ENCODE assay signal across 18 cellular contexts in genomic region chr13:19681517-19681916, GRCh38. TPM values are rescaled to one million over a fixed set of nuclear protein-coding genes. Genes with fewer than 3 reads are reported as not detected.
DNase-seq lines count a peak whose midpoint lies in the region; ATAC-seq and TF ChIP-seq lines count a peak whose summit lies in the region.
"Had no signal": no experiment of that assay in that cellular context is flagged by ENCODE, and none has a peak within 500 bp of the region (broad histone marks: within the 10 kb centered on the region; RNA-seq: fewer than 3 reads in every experiment).

No MANE protein-coding gene starts in this region.

- H3K27me3 ChIP-seq in DND-41 (ENCODE audit: insufficient read depth, low read length, poor library complexity) (no peaks in the 10 kb centered on the region), HUES64 (ENCODE audit: insufficient read depth, low read length) (no peaks in the 10 kb centered on the region), mesendoderm (ENCODE audit: insufficient read depth, low read length, poor library complexity) (no peaks in the 10 kb centered on the region)
- H3K27me3 ChIP-seq: adrenal gland, gastrocnemius medialis, right lobe of liver, suprapubic skin had no signal

- no peak for TF ChIP-seq CTCF in DND-41 (IDR thresholded peaks at IDR 0.05; ENCODE audit: borderline replicate concordance, extremely low read depth, low read length, poor library complexity, severe bottlenecking)

- no peak overlapping the region for H3K4me3 Mint-ChIP-seq in activated naive CD8-positive, alpha-beta T cell treated with anti-CD3 and anti-CD28 coated beads for 36 hours
- H3K4me3 Mint-ChIP-seq in effector memory CD8-positive, alpha-beta T cell = no peak overlapping the region
- H3K4me3 Mint-ChIP-seq: B cell, immature natural killer cell, nephron progenitor cell had no signal

- no peak for DNase-seq in DND-41
- DNase-seq in activated naive CD8-positive, alpha-beta T cell treated with anti-CD3 and anti-CD28 coated beads for 36 hours = no peak
- DNase-seq in mesendoderm = peak; percentile 57
- no peak for DNase-seq in germinal center (ENCODE audit: low spot score)
- DNase-seq in effector memory CD8-positive, alpha-beta T cell = no peak
- DNase-seq: adrenal gland; DMS 273 treated with DMSO at 0.1 percent for 48 hours; gastrocnemius medialis; immature natural killer cell; NCI-H510A; nephron progenitor cell; right lobe of liver; stimulated activated CD4-positive, alpha-beta T cell treated with anti-CD3 and anti-CD28 coated beads, Interleukin-1b, Interleukin-23, amount 100 ng/mL, for 48 hours had no signal

- no peak overlapping the region for H4K5ac ChIP-seq in mesendoderm (ENCODE audit: low read length)

- no peak overlapping the region for H3K4me3 ChIP-seq in DND-41 (ENCODE audit: low read depth in 1 of 2, low read length in 2 of 2)
- H3K4me3 ChIP-seq in HUES64 (ENCODE audit: low read length) = peak overlapping the region; percentile 22; the same call in 1 of the 2 replicates
- H3K4me3 ChIP-seq in mesendoderm (ENCODE audit: low read length) = no peak overlapping the region
- H3K4me3 ChIP-seq: adrenal gland, gastrocnemius medialis, right lobe of liver, suprapubic skin had no signal

- H3K4ac ChIP-seq in mesendoderm (ENCODE audit: low read depth, low read length) = no peak overlapping the region

- H4K8ac ChIP-seq in mesendoderm (ENCODE audit: low read depth, low read length) = no peak overlapping the region

- no peak overlapping the region for H2BK5ac ChIP-seq in mesendoderm (ENCODE audit: low read length)

- H3K4me1 Mint-ChIP-seq in activated naive CD8-positive, alpha-beta T cell treated with anti-CD3 and anti-CD28 coated beads for 36 hours = peaks cover 33% of the 10 kb centered on the region
- H3K4me1 Mint-ChIP-seq in effector memory CD8-positive, alpha-beta T cell (ENCODE audit: low read depth in 2 of 2) = peaks cover 6 to 24% of the 10 kb centered on the region in 2 donors
- H3K4me1 Mint-ChIP-seq: B cell, nephron progenitor cell had no signal

- H3K18ac ChIP-seq in mesendoderm (ENCODE audit: low read length) = no peak overlapping the region

- H3K56ac ChIP-seq in mesendoderm (ENCODE audit: low read length) = no peak overlapping the region

- H2BK120ac ChIP-seq in mesendoderm (ENCODE audit: low read depth, low read length) = no peak overlapping the region

- no peak overlapping the region for H3K9ac ChIP-seq in DND-41 (ENCODE audit: low read depth, low read length)
- H3K9ac ChIP-seq in HUES64 (ENCODE audit: low read depth, low read length) = peak overlapping the region; percentile 15; the same call in 1 of the 2 replicates
- no peak overlapping the region for H3K9ac ChIP-seq in mesendoderm (ENCODE audit: low read length)

- H3K23ac ChIP-seq in mesendoderm (ENCODE audit: low read length) = no peak overlapping the region

- peaks cover 15% of the 10 kb centered on the region for H3K79me2 ChIP-seq in DND-41 (ENCODE audit: insufficient read depth, low read length)
- no peaks in the 10 kb centered on the region for H3K79me2 ChIP-seq in mesendoderm (ENCODE audit: control insufficient read depth, insufficient read depth, low read length)

- no peak overlapping the region for H2BK15ac ChIP-seq in mesendoderm (replicated peaks; ENCODE audit: low read depth)

- H3K36me3 ChIP-seq in DND-41 (ENCODE audit: insufficient read depth, low read length) = peaks cover 43% of the 10 kb centered on the region
- peaks cover 20% of the 10 kb centered on the region for H3K36me3 ChIP-seq in HUES64 (ENCODE audit: insufficient read depth, low read length)
- no peaks in the 10 kb centered on the region for H3K36me3 ChIP-seq in mesendoderm (ENCODE audit: control insufficient read depth, insufficient read depth, low read length)
- H3K36me3 ChIP-seq: gastrocnemius medialis had no signal

- peak overlapping the region; percentile 25 for H3K27ac Mint-ChIP-seq in activated naive CD8-positive, alpha-beta T cell treated with anti-CD3 and anti-CD28 coated beads for 36 hours
- H3K27ac Mint-ChIP-seq in effector memory CD8-positive, alpha-beta T cell = peak overlapping the region in 1 of 2 donors; percentile 7
- H3K27ac Mint-ChIP-seq: B cell, nephron progenitor cell had no signal

- no peak overlapping the region for H3K27ac ChIP-seq in DND-41 (ENCODE audit: low read length)
- peak overlapping the region; percentile 74 for H3K27ac ChIP-seq in HUES64 (ENCODE audit: low read depth, low read length)
- no peak overlapping the region for H3K27ac ChIP-seq in mesendoderm (ENCODE audit: low read depth, low read length)
- H3K27ac ChIP-seq: adrenal gland, gastrocnemius medialis, right lobe of liver, suprapubic skin had no signal

- H2AFZ ChIP-seq in DND-41 (ENCODE audit: low read depth, low read length) = no peak overlapping the region

- H3K4me1 ChIP-seq in DND-41 (ENCODE audit: insufficient read depth, low read length) (no peaks in the 10 kb centered on the region), HUES64 (ENCODE audit: insufficient read depth, low read length) (peaks cover 46% of the 10 kb centered on the region), mesendoderm (ENCODE audit: control insufficient read depth, low read depth, low read length) (no peaks in the 10 kb centered on the region)
- H3K4me1 ChIP-seq: adrenal gland, suprapubic skin had no signal

- no peak overlapping the region for H2AK5ac ChIP-seq in mesendoderm (ENCODE audit: low read length)

- 23% methylated on average over 1 of the region's 2 CpGs for WGBS in HUES64
- WGBS in mesendoderm (ENCODE audit: extremely low coverage, insufficient coverage, low lambda C conversion rate) = no CpG with 5 or more reads among the region's 2 CpGs

- no peaks in the 10 kb centered on the region for H3K9me3 Mint-ChIP-seq in activated naive CD8-positive, alpha-beta T cell treated with anti-CD3 and anti-CD28 coated beads for 36 hours
- H3K9me3 Mint-ChIP-seq in effector memory CD8-positive, alpha-beta T cell = no peaks in the 10 kb centered on the region
- H3K9me3 Mint-ChIP-seq: immature natural killer cell, nephron progenitor cell had no signal

- H3K79me1 ChIP-seq in mesendoderm (ENCODE audit: low read length) = peaks cover 4% of the 10 kb centered on the region

- ATAC-seq in DND-41 (ENCODE audit: insufficient read depth, low read depth) (peak; percentile 56; the same call in 1 of the 3 replicates), GM18909 (IDR thresholded peaks at IDR 0.05; ENCODE audit: poor library complexity, unreplicated experiment) (no peak)
- no peak for ATAC-seq in effector memory CD8-positive, alpha-beta T cell (replicated peaks)
- ATAC-seq: gastrocnemius medialis, right lobe of liver, SK-N-SH treated with all-trans-retinoic acid at 6 μM for 48 hours had no signal

- H3K9me3 ChIP-seq in DND-41 (ENCODE audit: insufficient read depth, low read length, severe bottlenecking) = no peaks in the 10 kb centered on the region
- H3K9me3 ChIP-seq in HUES64 (ENCODE audit: insufficient read depth, low read depth, low read length) = no peaks in the 10 kb centered on the region
- H3K9me3 ChIP-seq: adrenal gland, gastrocnemius medialis, right lobe of liver, suprapubic skin had no signal

- peaks cover 3% of the 10 kb centered on the region; the same call in 1 of the 2 replicates for H4K20me1 ChIP-seq in DND-41 (ENCODE audit: insufficient read depth, low read length)

- peaks cover 16% of the 10 kb centered on the region for H3K36me3 Mint-ChIP-seq in activated naive CD8-positive, alpha-beta T cell treated with anti-CD3 and anti-CD28 coated beads for 36 hours
- peaks cover 18% of the 10 kb centered on the region for H3K36me3 Mint-ChIP-seq in effector memory CD8-positive, alpha-beta T cell (ENCODE audit: insufficient read depth)

- H3K4me2 ChIP-seq in DND-41 (ENCODE audit: insufficient read depth, low read length) (no peak overlapping the region), mesendoderm (ENCODE audit: low read length) (no peak overlapping the region)

- H3K27me3 Mint-ChIP-seq in activated naive CD8-positive, alpha-beta T cell treated with anti-CD3 and anti-CD28 coated beads for 36 hours = no peaks in the 10 kb centered on the region
- H3K27me3 Mint-ChIP-seq in effector memory CD8-positive, alpha-beta T cell = no peaks in the 10 kb centered on the region
- H3K27me3 Mint-ChIP-seq: B cell had no signal

RNA-seq across cellular contexts. Expression of gene MPHOSPH8, which starts 48.1 kb away (rescaled TPM):
- polyA plus RNA-seq in HUES64 (2013, experiment 1 of 2) = 12.7 TPM
- polyA plus RNA-seq in HUES64 (2013, experiment 2 of 2) = 15.2 TPM
- 10 to 100 TPM; 27.6 to 31.3 TPM for total RNA-seq in activated naive CD8-positive, alpha-beta T cell treated with anti-CD3 and anti-CD28 coated beads for 36 hours
- polyA plus RNA-seq in mesendoderm (2013, experiment 1 of 2) = 22.8 TPM
- polyA plus RNA-seq in mesendoderm (2013, experiment 2 of 2) = 22.2 TPM
